1 cellular context compared by ENCODE assay signal in the genomic region with DNA sequence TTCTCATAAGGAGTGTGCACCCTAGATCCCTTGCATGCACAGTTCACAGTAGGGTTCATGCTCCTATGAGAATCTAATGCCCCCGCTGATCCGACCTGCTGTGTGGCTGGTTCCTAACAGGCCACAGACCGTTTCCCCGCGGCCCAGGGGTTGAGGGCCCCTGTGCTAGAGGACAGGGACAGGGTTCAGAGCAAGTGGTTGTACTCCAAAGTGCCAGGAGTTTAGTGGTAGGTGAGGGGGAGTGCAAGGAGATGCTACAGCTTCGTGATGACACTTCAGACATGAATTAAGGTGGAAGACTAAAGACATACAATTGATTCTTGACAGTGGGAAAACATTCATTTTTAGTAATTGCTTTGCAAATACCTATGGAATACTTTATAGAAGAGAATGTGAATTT.
TF ChIP-seq lines count a peak whose summit lies in the region.

No MANE protein-coding gene starts in this region.

TF ChIP-seq in HepG2, 621 proteins besides CTCF, POLR2A, EP300 and RAD21 (continued from another document):
- TF ChIP-seq, protein P1, sequence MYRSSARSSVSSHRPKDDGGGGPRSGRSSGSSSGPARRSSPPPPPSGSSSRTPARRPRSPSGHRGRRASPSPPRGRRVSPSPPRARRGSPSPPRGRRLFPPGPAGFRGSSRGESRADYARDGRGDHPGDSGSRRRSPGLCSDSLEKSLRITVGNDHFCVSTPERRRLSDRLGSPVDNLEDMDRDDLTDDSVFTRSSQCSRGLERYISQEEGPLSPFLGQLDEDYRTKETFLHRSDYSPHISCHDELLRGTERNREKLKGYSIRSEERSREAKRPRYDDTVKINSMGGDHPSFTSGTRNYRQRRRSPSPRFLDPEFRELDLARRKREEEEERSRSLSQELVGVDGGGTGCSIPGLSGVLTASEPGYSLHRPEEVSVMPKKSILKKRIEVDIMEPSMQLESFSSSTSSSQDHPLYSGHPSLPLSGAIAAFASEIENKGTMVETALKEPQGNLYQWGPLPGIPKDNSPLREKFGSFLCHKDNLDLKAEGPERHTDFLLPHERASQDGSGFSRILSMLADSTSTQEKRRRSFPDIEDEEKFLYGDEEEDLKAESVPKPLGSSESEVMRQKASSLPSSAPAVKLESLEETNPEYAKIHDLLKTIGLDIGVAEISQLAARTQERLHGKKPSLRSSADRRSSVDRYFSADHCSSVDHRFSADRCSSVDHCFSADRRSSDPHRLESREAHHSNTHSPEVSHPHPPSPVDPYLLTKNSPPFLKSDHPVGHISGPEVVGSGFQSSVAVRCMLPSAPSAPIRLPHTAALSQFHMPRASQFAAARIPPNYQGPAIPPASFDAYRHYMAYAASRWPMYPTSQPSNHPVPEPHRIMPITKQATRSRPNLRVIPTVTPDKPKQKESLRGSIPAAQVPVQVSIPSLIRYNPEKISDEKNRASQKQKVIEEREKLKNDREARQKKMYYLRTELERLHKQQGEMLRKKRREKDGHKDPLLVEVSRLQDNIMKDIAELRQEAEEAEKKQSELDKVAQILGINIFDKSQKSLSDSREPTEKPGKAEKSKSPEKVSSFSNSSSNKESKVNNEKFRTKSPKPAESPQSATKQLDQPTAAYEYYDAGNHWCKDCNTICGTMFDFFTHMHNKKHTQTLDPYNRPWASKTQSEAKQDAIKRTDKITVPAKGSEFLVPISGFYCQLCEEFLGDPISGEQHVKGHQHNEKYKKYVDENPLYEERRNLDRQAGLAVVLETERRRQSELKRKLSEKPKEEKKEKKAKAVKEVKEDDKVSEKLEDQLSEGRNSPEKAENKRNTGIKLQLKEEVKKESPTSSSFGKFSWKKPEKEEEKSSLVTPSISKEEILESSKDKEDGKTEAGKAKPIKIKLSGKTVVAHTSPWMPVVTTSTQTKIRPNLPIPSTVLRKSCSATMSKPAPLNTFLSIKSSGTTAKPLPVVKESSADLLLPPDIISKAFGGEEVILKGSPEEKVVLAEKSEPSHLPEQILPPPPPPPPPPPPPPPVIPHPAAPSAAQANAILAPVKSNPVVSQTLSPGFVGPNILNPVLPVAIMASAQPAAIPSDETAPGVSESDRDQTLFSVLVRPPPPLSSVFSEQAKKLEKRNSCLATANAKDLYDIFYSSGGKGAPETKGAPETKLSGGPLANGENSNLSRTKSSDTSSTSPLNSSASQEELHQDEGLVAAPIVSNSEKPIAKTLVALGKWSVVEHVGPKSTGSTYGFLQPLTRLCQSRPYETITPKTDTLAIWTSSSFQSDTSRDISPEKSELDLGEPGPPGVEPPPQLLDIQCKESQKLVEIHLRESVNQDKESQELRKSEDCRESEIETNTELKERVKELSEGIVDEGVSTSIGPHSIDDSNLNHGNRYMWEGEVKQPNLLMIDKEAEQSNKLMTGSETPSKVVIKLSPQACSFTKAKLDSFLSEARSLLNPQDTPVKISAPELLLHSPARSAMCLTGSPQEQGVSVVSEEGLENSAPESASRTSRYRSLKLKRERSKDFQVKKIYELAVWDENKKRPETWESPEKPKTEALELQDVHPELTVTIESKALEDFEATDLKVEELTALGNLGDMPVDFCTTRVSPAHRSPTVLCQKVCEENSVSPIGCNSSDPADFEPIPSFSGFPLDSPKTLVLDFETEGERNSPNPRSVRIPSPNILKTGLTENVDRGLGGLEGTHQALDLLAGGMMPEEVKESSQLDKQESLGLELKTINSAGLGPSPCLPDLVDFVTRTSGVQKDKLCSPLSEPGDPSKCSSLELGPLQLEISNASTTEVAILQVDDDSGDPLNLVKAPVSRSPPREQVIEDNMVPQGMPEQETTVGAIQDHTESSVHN (CRISPR knock-in tag; IDR thresholded peaks at IDR 0.05): no peak
- TF ChIP-seq ZNF646 (CRISPR knock-in tag; IDR thresholded peaks at IDR 0.05) (no peak), KLF12 (CRISPR knock-in tag; IDR thresholded peaks at IDR 0.05; ENCODE audit: borderline replicate concordance) (no peak), RCOR2 (CRISPR knock-in tag; IDR thresholded peaks at IDR 0.05) (no peak), ZNF264 (CRISPR knock-in tag; IDR thresholded peaks at IDR 0.05) (no peak)
